ENCODE assay signal across 8 cellular contexts in the genomic region with DNA sequence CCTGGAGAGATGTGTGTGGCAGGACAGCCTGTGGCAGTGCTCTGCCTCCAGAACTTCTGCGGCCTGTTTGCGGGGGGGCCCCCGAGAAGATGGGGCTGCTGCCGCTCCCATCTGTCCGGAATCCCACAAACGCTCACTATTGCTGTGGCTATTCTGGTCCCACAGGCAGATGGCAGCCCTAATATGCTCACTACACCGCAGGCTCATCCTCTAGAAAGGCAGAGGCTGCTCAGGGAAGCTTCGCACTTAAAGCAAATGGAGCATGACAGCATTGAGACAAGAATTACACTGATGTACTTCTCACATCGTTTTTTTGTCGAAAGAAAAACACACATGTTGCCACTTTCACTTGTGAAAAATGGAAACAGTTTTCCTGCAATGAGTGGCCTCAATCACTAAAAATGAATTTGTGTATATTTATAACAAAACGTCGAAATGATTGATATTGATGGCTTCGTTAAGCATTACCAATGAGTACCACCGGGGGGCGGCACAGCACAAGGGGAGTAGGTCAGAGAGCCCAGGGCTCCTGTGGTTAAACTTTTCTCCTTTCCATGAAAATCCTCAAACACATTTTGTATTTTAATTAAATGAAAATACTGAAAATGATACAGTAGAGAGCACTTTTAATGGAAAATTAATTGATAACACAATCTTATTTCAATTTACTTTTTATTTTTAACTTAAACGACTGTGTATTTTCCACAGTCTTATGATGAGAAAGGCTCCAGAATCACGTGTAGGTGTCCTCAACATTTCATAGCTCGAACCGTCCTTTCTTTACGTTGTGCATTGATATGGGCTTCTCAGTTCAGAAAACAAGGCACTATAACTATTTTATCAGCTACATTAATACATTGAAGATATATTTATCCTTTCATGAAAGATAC.
DNase-seq lines count a peak whose midpoint lies in the region; ATAC-seq and TF ChIP-seq lines count a peak whose summit lies in the region.

No MANE protein-coding gene starts in this region.

- peaks cover 2% of the 10 kb centered on the region for H3K27me3 Mint-ChIP-seq in activated CD4-positive, alpha-beta T cell treated with anti-CD3 and anti-CD28 coated beads for 36 hours

- H3K4me3 ChIP-seq in fibroblast of lung (replicated peaks in 1 of 4; ENCODE audit: control extremely low read depth in 1 of 4, insufficient read depth in 1 of 4, low read depth in 3 of 4, low read length in 4 of 4) (no peak overlapping the region), neural cell (ENCODE audit: low read length) (no peak overlapping the region), vagina (no peak overlapping the region)

- H3K79me2 ChIP-seq in fibroblast of lung (ENCODE audit: control insufficient read depth, insufficient read depth, low read length) (no peaks in the 10 kb centered on the region), neural cell (replicated peaks; ENCODE audit: insufficient read depth, low read length) (no peaks in the 10 kb centered on the region)

- H3K9me2 ChIP-seq in neural cell (ENCODE audit: insufficient read depth, low read length) = no peaks in the 10 kb centered on the region

- TF ChIP-seq RAD21 in neural cell (conservative IDR thresholded peaks at IDR 0.05) = peak; percentile 98

- H3K9ac ChIP-seq in fibroblast of lung (ENCODE audit: insufficient read depth, low read length) (no peak overlapping the region), neural cell (ENCODE audit: low read length) (peak overlapping the region; percentile 11)

- TF ChIP-seq EP300 in neural cell (conservative IDR thresholded peaks at IDR 0.05; ENCODE audit: poor library complexity, severe bottlenecking) = peak; percentile 43

- H4K20me1 ChIP-seq in fibroblast of lung (ENCODE audit: control insufficient read depth, extremely low read depth, insufficient read depth, low read length) = no peaks in the 10 kb centered on the region
- H4K20me1 ChIP-seq in neural cell (ENCODE audit: insufficient read depth) = no peaks in the 10 kb centered on the region

- H3K27ac ChIP-seq in fibroblast of lung (ENCODE audit: insufficient read depth, low read length) (no peak overlapping the region), neural cell (ENCODE audit: low read length) (peak overlapping the region; percentile 24), vagina (no peak overlapping the region)

- no peak overlapping the region for H3K4me3 Mint-ChIP-seq in activated CD4-positive, alpha-beta T cell treated with anti-CD3 and anti-CD28 coated beads for 36 hours

- no peak for TF ChIP-seq POLR2A in vagina (IDR thresholded peaks at IDR 0.05)

- intact Hi-C loops in activated CD4-positive, alpha-beta T cell treated with anti-CD3 and anti-CD28 coated beads for 36 hours (cut with DNase I, micrococcal nuclease) = loop anchor here (1.0 kb wide), 2 partner anchors 288 to 613 kb away; no protein-coding TSS in a partner anchor
- intact Hi-C loops in vagina (cut with DNase I) = loop anchor here (10.0 kb wide), 1 partner anchor 297 kb away; no protein-coding TSS in a partner anchor

- no peak overlapping the region for H3K4me2 ChIP-seq in fibroblast of lung (ENCODE audit: extremely low read depth, insufficient read depth, low read length)
- no peak overlapping the region for H3K4me2 ChIP-seq in neural cell (ENCODE audit: low read length)

- H3K27me3 ChIP-seq in fibroblast of lung (ENCODE audit: control insufficient read depth, insufficient read depth, low read length) (peaks cover 9% of the 10 kb centered on the region), neural cell (ENCODE audit: insufficient read depth, low read depth, low read length) (no peaks in the 10 kb centered on the region), vagina (no peaks in the 10 kb centered on the region)

- H3K36me3 Mint-ChIP-seq in activated CD4-positive, alpha-beta T cell treated with anti-CD3 and anti-CD28 coated beads for 36 hours (ENCODE audit: low read depth) = no peaks in the 10 kb centered on the region

- POLR2A ChIA-PET in activated CD4-positive, alpha-beta T cell treated with anti-CD3 and anti-CD28 coated beads for 36 hours (lab: Charles Lee) = no interaction called here

- peak; percentile 60 for DNase-seq in activated CD4-positive, CD25-positive, alpha-beta regulatory T cell treated with anti-CD3 and anti-CD28 coated beads, Interleukin-2, amount 50 U/mL, for 72 hours
- DNase-seq in NCI-H1092 treated with DMSO at 0.1 percent for 48 hours (lab: John Stamatoyannopoulos, UW) (peak; percentile 79), fibroblast of lung (ENCODE audit: low read depth in 2 of 2) (peak in 1 of 2 donors; percentile 58), vagina (ENCODE audit: extremely low spot score in 2 of 2) (no peak)
- DNase-seq in activated CD4-positive, alpha-beta T cell treated with anti-CD3 and anti-CD28 coated beads for 36 hours = peak; percentile 80

- no peaks in the 10 kb centered on the region for H3K36me3 ChIP-seq in fibroblast of lung (ENCODE audit: control insufficient read depth, insufficient read depth, low read length)
- H3K36me3 ChIP-seq in neural cell (ENCODE audit: insufficient read depth, low read length) = no peaks in the 10 kb centered on the region
- no peaks in the 10 kb centered on the region for H3K36me3 ChIP-seq in vagina

- H3K27ac Mint-ChIP-seq in activated CD4-positive, alpha-beta T cell treated with anti-CD3 and anti-CD28 coated beads for 36 hours = no peak overlapping the region

- no peaks in the 10 kb centered on the region for H3K4me1 Mint-ChIP-seq in activated CD4-positive, alpha-beta T cell treated with anti-CD3 and anti-CD28 coated beads for 36 hours

- no peak overlapping the region for H2AFZ ChIP-seq in fibroblast of lung (ENCODE audit: low read length)
- no peak overlapping the region for H2AFZ ChIP-seq in neural cell (ENCODE audit: low read depth, low read length)

- TF ChIP-seq CTCF in fibroblast of lung (conservative IDR thresholded peaks at IDR 0.05 in 1 of 2, IDR thresholded peaks at IDR 0.05 in 1 of 2; ENCODE audit: low read depth in 1 of 2, low read length in 2 of 2) = peak; percentile 85 to 90
- peak; percentile 97 for TF ChIP-seq CTCF in neural cell (IDR thresholded peaks at IDR 0.05; ENCODE audit: poor library complexity, severe bottlenecking)
- peak; percentile 37 to 67 (median 66) for TF ChIP-seq CTCF in vagina (IDR thresholded peaks at IDR 0.05)

- no peaks in the 10 kb centered on the region for H3F3A ChIP-seq in neural cell (ENCODE audit: insufficient read depth, low read length, poor library complexity, severe bottlenecking)

- no peaks in the 10 kb centered on the region for H3K4me1 ChIP-seq in fibroblast of lung (ENCODE audit: control insufficient read depth, extremely low read depth, insufficient read depth, low read length)
- H3K4me1 ChIP-seq in vagina = no peaks in the 10 kb centered on the region

- CTCF ChIA-PET in activated CD4-positive, alpha-beta T cell treated with anti-CD3 and anti-CD28 coated beads for 36 hours (lab: Charles Lee) = interaction anchor here (0.5 to 1.4 kb wide), 8 partner anchors 9 to 1792 kb away, joined by 3 to 5 read pairs (median 3); no protein-coding TSS in a partner anchor

- H3K9me3 Mint-ChIP-seq in activated CD4-positive, alpha-beta T cell treated with anti-CD3 and anti-CD28 coated beads for 36 hours (ENCODE audit: low read depth) = no peaks in the 10 kb centered on the region

- H3K9me3 ChIP-seq in fibroblast of lung (ENCODE audit: control insufficient read depth, insufficient read depth, low read depth, low read length) (no peaks in the 10 kb centered on the region), neural cell (ENCODE audit: low read length) (no peaks in the 10 kb centered on the region), vagina (no peaks in the 10 kb centered on the region)

- ATAC-seq in activated CD4-positive, CD25-positive, alpha-beta regulatory T cell treated with anti-CD3 and anti-CD28 coated beads, Interleukin-2, amount 50 U/mL, for 24 hours = no peak
- peak; percentile 47 for ATAC-seq in activated CD4-positive, alpha-beta T cell treated with anti-CD3 and anti-CD28 coated beads for 36 hours
- no peak for ATAC-seq in GM18519 (IDR thresholded peaks at IDR 0.05; ENCODE audit: low FRiP score, unreplicated experiment)

TF ChIP-seq in neural cell, 6 proteins besides CTCF, POLR2A, EP300 and RAD21:
- TF ChIP-seq, protein P1, sequence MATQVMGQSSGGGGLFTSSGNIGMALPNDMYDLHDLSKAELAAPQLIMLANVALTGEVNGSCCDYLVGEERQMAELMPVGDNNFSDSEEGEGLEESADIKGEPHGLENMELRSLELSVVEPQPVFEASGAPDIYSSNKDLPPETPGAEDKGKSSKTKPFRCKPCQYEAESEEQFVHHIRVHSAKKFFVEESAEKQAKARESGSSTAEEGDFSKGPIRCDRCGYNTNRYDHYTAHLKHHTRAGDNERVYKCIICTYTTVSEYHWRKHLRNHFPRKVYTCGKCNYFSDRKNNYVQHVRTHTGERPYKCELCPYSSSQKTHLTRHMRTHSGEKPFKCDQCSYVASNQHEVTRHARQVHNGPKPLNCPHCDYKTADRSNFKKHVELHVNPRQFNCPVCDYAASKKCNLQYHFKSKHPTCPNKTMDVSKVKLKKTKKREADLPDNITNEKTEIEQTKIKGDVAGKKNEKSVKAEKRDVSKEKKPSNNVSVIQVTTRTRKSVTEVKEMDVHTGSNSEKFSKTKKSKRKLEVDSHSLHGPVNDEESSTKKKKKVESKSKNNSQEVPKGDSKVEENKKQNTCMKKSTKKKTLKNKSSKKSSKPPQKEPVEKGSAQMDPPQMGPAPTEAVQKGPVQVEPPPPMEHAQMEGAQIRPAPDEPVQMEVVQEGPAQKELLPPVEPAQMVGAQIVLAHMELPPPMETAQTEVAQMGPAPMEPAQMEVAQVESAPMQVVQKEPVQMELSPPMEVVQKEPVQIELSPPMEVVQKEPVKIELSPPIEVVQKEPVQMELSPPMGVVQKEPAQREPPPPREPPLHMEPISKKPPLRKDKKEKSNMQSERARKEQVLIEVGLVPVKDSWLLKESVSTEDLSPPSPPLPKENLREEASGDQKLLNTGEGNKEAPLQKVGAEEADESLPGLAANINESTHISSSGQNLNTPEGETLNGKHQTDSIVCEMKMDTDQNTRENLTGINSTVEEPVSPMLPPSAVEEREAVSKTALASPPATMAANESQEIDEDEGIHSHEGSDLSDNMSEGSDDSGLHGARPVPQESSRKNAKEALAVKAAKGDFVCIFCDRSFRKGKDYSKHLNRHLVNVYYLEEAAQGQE (IDR thresholded peaks at IDR 0.05; ENCODE audit: borderline replicate concordance) = no peak
- TF ChIP-seq EZH2 (IDR thresholded peaks at IDR 0.05; ENCODE audit: borderline replicate concordance, insufficient read depth, low read length, poor library complexity, severe bottlenecking) (no peak), SMC3 (conservative IDR thresholded peaks at IDR 0.05; ENCODE audit: poor library complexity) (peak; percentile 97), POLR2AphosphoS5 (IDR thresholded peaks at IDR 0.05) (peak; percentile 11)

Comparison
In these comparisons a context has a peak if more than half of its experiments do, and no peak if none do; other contexts are left out.
1. DNase-seq: peak in activated CD4-positive, CD25-positive, alpha-beta regulatory T cell treated with anti-CD3 and anti-CD28 coated beads, Interleukin-2, amount 50 U/mL, for 72 hours (single experiment), NCI-H1092 treated with DMSO at 0.1 percent for 48 hours (single experiment) and activated CD4-positive, alpha-beta T cell treated with anti-CD3 and anti-CD28 coated beads for 36 hours (single experiment); none in vagina (0 of 2).
2. Peak in every context shown above with its lines, with median percentiles within 50 percentile points of each other: CTCF ChIP-seq.